ENCODE assay signal across 8 cellular contexts in genomic region chr6:155314773-155315515, GRCh38. TPM values are rescaled to one million over a fixed set of nuclear protein-coding genes. Genes with fewer than 3 reads are reported as not detected.
DNase-seq lines count a peak whose midpoint lies in the region; ATAC-seq and TF ChIP-seq lines count a peak whose summit lies in the region.

No MANE protein-coding gene starts in this region.

- H3K4me1 Mint-ChIP-seq in T-helper 1 cell treated with Interleukin-12 subunit alpha and Interleukin-12 subunit beta and Interleukin-4 antibody, amounts not matched to agents 30 μg/mL and 1 μg/mL, for 36 hours (ENCODE audit: low read depth), result peaks cover 32% of the 10 kb centered on the region
- H3K4me1 Mint-ChIP-seq in chondrocyte (ENCODE audit: low read depth), result peaks cover 23% of the 10 kb centered on the region

- peak overlapping the region; percentile 96 for H3K4me3 Mint-ChIP-seq in T-helper 1 cell treated with Interleukin-12 subunit alpha and Interleukin-12 subunit beta and Interleukin-4 antibody, amounts not matched to agents 30 μg/mL and 1 μg/mL, for 36 hours
- H3K4me3 Mint-ChIP-seq in chondrocyte (ENCODE audit: unreplicated experiment), result peak overlapping the region; percentile 96

- H3K9me3 Mint-ChIP-seq in T-helper 1 cell treated with Interleukin-12 subunit alpha and Interleukin-12 subunit beta and Interleukin-4 antibody, amounts not matched to agents 30 μg/mL and 1 μg/mL, for 36 hours, result no peaks in the 10 kb centered on the region
- peaks cover 4% of the 10 kb centered on the region for H3K9me3 Mint-ChIP-seq in chondrocyte (ENCODE audit: low read depth)

- TF ChIP-seq CTCF in chondrocyte (IDR thresholded peaks at IDR 0.05), result no peak

- peak overlapping the region; percentile 95 for H3K27ac Mint-ChIP-seq in T-helper 1 cell treated with Interleukin-12 subunit alpha and Interleukin-12 subunit beta and Interleukin-4 antibody, amounts not matched to agents 30 μg/mL and 1 μg/mL, for 36 hours
- peak overlapping the region; percentile 92 for H3K27ac Mint-ChIP-seq in chondrocyte (ENCODE audit: unreplicated experiment)

- H3K27me3 Mint-ChIP-seq in T-helper 1 cell treated with Interleukin-12 subunit alpha and Interleukin-12 subunit beta and Interleukin-4 antibody, amounts not matched to agents 30 μg/mL and 1 μg/mL, for 36 hours (ENCODE audit: low read depth), result no peaks in the 10 kb centered on the region
- H3K27me3 Mint-ChIP-seq in chondrocyte (ENCODE audit: low read depth), result no peaks in the 10 kb centered on the region

- H3K36me3 Mint-ChIP-seq in T-helper 1 cell treated with Interleukin-12 subunit alpha and Interleukin-12 subunit beta and Interleukin-4 antibody, amounts not matched to agents 30 μg/mL and 1 μg/mL, for 36 hours (ENCODE audit: low read depth), result peaks cover 14% of the 10 kb centered on the region
- H3K36me3 Mint-ChIP-seq in chondrocyte (ENCODE audit: low read depth), result peaks cover 3% of the 10 kb centered on the region

- intact Hi-C loops in Right ventricle myocardium inferior (cut with DNase I) (loop anchor here (5.0 to 10.0 kb wide), 4 partner anchors 38 to 1370 kb away; no protein-coding TSS in a partner anchor), cardiac septum (cut with DNase I) (loop anchor here (5.0 kb wide), 1 partner anchor 138 kb away; no protein-coding TSS in a partner anchor)

- DNase-seq in Right ventricle myocardium inferior (ENCODE audit: missing footprints) (peak; percentile 80), cardiac septum (ENCODE audit: low spot score) (no peak), NCI-H1436 (lab: John Stamatoyannopoulos, UW) (peak; percentile 68), chondrocyte (ENCODE audit: low spot score) (no peak), left lobe of liver (ENCODE audit: low spot score) (peak; percentile 83)
- DNase-seq in stimulated activated CD8-positive, alpha-beta memory T cell treated with anti-CD3 and anti-CD28 coated beads, Interleukin-12 subunit alpha, Interleukin-12 subunit beta, amount 100 ng/mL, for 24 hours (ENCODE audit: extremely low read depth), result peak; percentile 5

- ATAC-seq in Right ventricle myocardium inferior (peak; percentile 74), HG02870 (IDR thresholded peaks at IDR 0.05; ENCODE audit: unreplicated experiment) (peak; percentile 45), left lobe of liver (peak; percentile 61)

RNA-seq across cellular contexts. Expression of gene TFB1M, which starts 0.7 kb away (rescaled TPM):
- total RNA-seq in Right ventricle myocardium inferior (17.9 TPM), cardiac septum (15.1 TPM), chondrocyte (15.3 to 16.8 TPM (median 16.8 TPM) in 3 replicates), left lobe of liver (22.2 TPM)

RNA-seq across cellular contexts. Expression of gene CLDN20, which starts 51.1 kb away (rescaled TPM):
- total RNA-seq in Right ventricle myocardium inferior (0.19 TPM), cardiac septum (not detected), chondrocyte (not detected in 3 replicates), left lobe of liver (not detected)

Comparison
In these comparisons a context has a peak if more than half of its experiments do, and no peak if none do; other contexts are left out.
1. DNase-seq: peak in Right ventricle myocardium inferior (single experiment), NCI-H1436 (single experiment), left lobe of liver (single experiment) and stimulated activated CD8-positive, alpha-beta memory T cell treated with anti-CD3 and anti-CD28 coated beads, Interleukin-12 subunit alpha, Interleukin-12 subunit beta, amount 100 ng/mL, for 24 hours (single experiment); none in cardiac septum (single experiment) and chondrocyte (single experiment).
2. Peak in every context shown above with its lines, with median percentiles within 50 percentile points of each other: ATAC-seq.